In the genomic region with DNA sequence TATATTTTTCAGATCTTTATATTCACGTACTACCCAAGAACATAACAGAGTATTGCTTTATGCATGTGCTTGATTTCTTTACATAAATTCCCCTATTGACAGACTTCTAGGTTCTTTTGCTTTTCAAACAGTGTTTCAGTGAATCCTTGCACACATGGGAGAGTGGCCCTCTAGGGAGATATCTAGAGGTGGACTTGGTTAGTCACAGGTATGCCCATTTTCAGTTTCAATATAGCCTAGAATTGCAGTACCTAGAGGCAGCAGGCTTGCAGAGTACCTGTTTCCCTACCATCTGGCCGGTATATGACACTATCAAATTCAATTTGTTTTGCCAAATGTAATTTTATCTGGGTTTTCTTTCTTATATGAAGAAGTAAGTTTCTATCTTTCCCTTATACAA, we compare ENCODE assay signal across 17 cellular contexts. TPM values are rescaled to one million over a fixed set of nuclear protein-coding genes. Genes with fewer than 3 reads are reported as not detected.
DNase-seq lines count a peak whose midpoint lies in the region; ATAC-seq and TF ChIP-seq lines count a peak whose summit lies in the region.
"Had no signal": no experiment of that assay in that cellular context is flagged by ENCODE, and none has a peak within 500 bp of the region (broad histone marks: within the 10 kb centered on the region; RNA-seq: fewer than 3 reads in every experiment).

No MANE protein-coding gene starts in this region.

- H3K4me1 Mint-ChIP-seq in naive thymus-derived CD4-positive, alpha-beta T cell: peaks cover 0 to 6% (median 0%) of the 10 kb centered on the region in 7 donors

- H3K36me3 Mint-ChIP-seq in naive thymus-derived CD4-positive, alpha-beta T cell: no peaks in the 10 kb centered on the region
- H3K36me3 Mint-ChIP-seq: CD14-positive monocyte had no signal

- H3K9me3 ChIP-seq in Loucy (ENCODE audit: insufficient read depth, low read depth, low read length): no peaks in the 10 kb centered on the region
- no peaks in the 10 kb centered on the region for H3K9me3 ChIP-seq in naive thymus-derived CD4-positive, alpha-beta T cell (ENCODE audit: control insufficient read depth in 2 of 3, low read length in 3 of 3)

- H3K9ac ChIP-seq in Loucy (ENCODE audit: low read depth, low read length, poor library complexity, severe bottlenecking): no peak overlapping the region

- H3K27me3 ChIP-seq in ACC112 (ENCODE audit: insufficient read depth, low read length): no peaks in the 10 kb centered on the region
- H3K27me3 ChIP-seq in Loucy (ENCODE audit: insufficient read depth, low read length, poor library complexity, severe bottlenecking): no peaks in the 10 kb centered on the region
- H3K27me3 ChIP-seq in naive thymus-derived CD4-positive, alpha-beta T cell (ENCODE audit: control insufficient read depth in 2 of 2, insufficient read depth in 2 of 2, low read length in 2 of 2): no peaks in the 10 kb centered on the region

- no peak for DNase-seq in inferior parietal cortex (ENCODE audit: extremely low spot score)
- no peak for DNase-seq in naive thymus-derived CD4-positive, alpha-beta T cell
- DNase-seq: COR-L47, NCI-H1092 treated with DMSO at 0.1 percent for 48 hours, NCI-H1694, NCI-H2227 treated with DMSO at 0.1 percent for 48 hours, NCI-H524 treated with DMSO at 0.1 percent for 48 hours, PC-9, T-helper 1 cell had no signal

- H3K27me3 Mint-ChIP-seq in naive thymus-derived CD4-positive, alpha-beta T cell: peaks cover 0 to 16% (median 0%) of the 10 kb centered on the region in 5 donors

- no peak for TF ChIP-seq CTCF in Loucy (conservative IDR thresholded peaks at IDR 0.05; ENCODE audit: low read length)
- no peak for TF ChIP-seq CTCF in VCaP (conservative IDR thresholded peaks at IDR 0.05)

- H3K4me1 ChIP-seq in ACC112 (ENCODE audit: control insufficient read depth, insufficient read depth, low read length, unreplicated experiment): peaks cover 11% of the 10 kb centered on the region
- peaks cover 5% of the 10 kb centered on the region for H3K4me1 ChIP-seq in Loucy (ENCODE audit: insufficient read depth, low read length, poor library complexity, severe bottlenecking)
- H3K4me1 ChIP-seq in naive thymus-derived CD4-positive, alpha-beta T cell (ENCODE audit: control insufficient read depth in 2 of 2, insufficient read depth in 2 of 2, low read length in 2 of 2): no peaks in the 10 kb centered on the region

- ATAC-seq in GM18867 (IDR thresholded peaks at IDR 0.05; ENCODE audit: unreplicated experiment) (peak; percentile 39), GM21576 (IDR thresholded peaks at IDR 0.05; ENCODE audit: unreplicated experiment) (no peak), HG02981 (IDR thresholded peaks at IDR 0.05; ENCODE audit: unreplicated experiment) (no peak)
- ATAC-seq in naive thymus-derived CD4-positive, alpha-beta T cell: no peak
- ATAC-seq: HCT116 had no signal

- H3K27ac Mint-ChIP-seq in naive thymus-derived CD4-positive, alpha-beta T cell: no peak overlapping the region
- H3K27ac Mint-ChIP-seq: CD14-positive monocyte had no signal

- H3K9me2 ChIP-seq in Loucy (replicated peaks; ENCODE audit: low read depth, low read length): no peaks in the 10 kb centered on the region

- intact Hi-C loops in naive thymus-derived CD4-positive, alpha-beta T cell (cut with micrococcal nuclease): loop anchor here (5.0 kb wide), 2 partner anchors 77 to 417 kb away; no protein-coding TSS in a partner anchor

- H3K79me2 ChIP-seq in ACC112 (ENCODE audit: control insufficient read depth, insufficient read depth, low read length, unreplicated experiment) (no peaks in the 10 kb centered on the region), Loucy (ENCODE audit: insufficient read depth, low read length) (no peaks in the 10 kb centered on the region)

- H3K36me3 ChIP-seq in ACC112 (ENCODE audit: insufficient read depth, low read length): no peaks in the 10 kb centered on the region
- H3K36me3 ChIP-seq in Loucy (ENCODE audit: insufficient read depth, low read length): no peaks in the 10 kb centered on the region
- no peaks in the 10 kb centered on the region for H3K36me3 ChIP-seq in naive thymus-derived CD4-positive, alpha-beta T cell (ENCODE audit: control insufficient read depth in 2 of 3, insufficient read depth in 3 of 3, low read length in 3 of 3)

- no peaks in the 10 kb centered on the region for H3K9me3 Mint-ChIP-seq in naive thymus-derived CD4-positive, alpha-beta T cell
- H3K9me3 Mint-ChIP-seq: CD14-positive monocyte had no signal

- H2AFZ ChIP-seq in ACC112 (ENCODE audit: low read length, unreplicated experiment): peak overlapping the region; percentile 36
- 0 out of 2 replicates have a peak overlapping the region, but pooled peaks have one; percentile 7 for H2AFZ ChIP-seq in Loucy (ENCODE audit: low read length)
- H2AFZ ChIP-seq: PC-9 had no signal

- CTCF ChIA-PET in naive thymus-derived CD4-positive, alpha-beta T cell (lab: Charles Lee): no interaction called here

- H3F3A ChIP-seq in Loucy (ENCODE audit: low read depth): no peaks in the 10 kb centered on the region

- no peaks in the 10 kb centered on the region for H4K20me1 ChIP-seq in Loucy (ENCODE audit: insufficient read depth, low read length, poor library complexity, severe bottlenecking)

- H3K4me2 ChIP-seq in Loucy (ENCODE audit: low read depth, low read length, poor library complexity, severe bottlenecking): no peak overlapping the region
- H3K4me2 ChIP-seq: PC-9 had no signal

- H3K4me3 Mint-ChIP-seq in naive thymus-derived CD4-positive, alpha-beta T cell: no peak overlapping the region
- H3K4me3 Mint-ChIP-seq: CD14-positive monocyte had no signal

- H3K4me3 ChIP-seq in ACC112 (ENCODE audit: low read depth, low read length) (no peak overlapping the region), Loucy (ENCODE audit: low read length, poor library complexity, severe bottlenecking) (no peak overlapping the region)
- no peak overlapping the region for H3K4me3 ChIP-seq in naive thymus-derived CD4-positive, alpha-beta T cell (ENCODE audit: low read length)
- H3K4me3 ChIP-seq: PC-9 had no signal

- H3K27ac ChIP-seq in ACC112 (ENCODE audit: low read depth, low read length): no peak overlapping the region
- peak overlapping the region; percentile 88 for H3K27ac ChIP-seq in VCaP
- H3K27ac ChIP-seq in naive thymus-derived CD4-positive, alpha-beta T cell (ENCODE audit: low read depth, low read length): no peak overlapping the region
- H3K27ac ChIP-seq: PC-9 had no signal

- POLR2A ChIA-PET in naive thymus-derived CD4-positive, alpha-beta T cell (lab: Charles Lee): no interaction called here

RNA-seq across cellular contexts. Expression of gene EML6, which starts 36.8 kb away (rescaled TPM):
- total RNA-seq in naive thymus-derived CD4-positive, alpha-beta T cell: 1 to 10 TPM in 3 of 5 experiments, under 1 TPM in 2; 0.32 to 2.5 (median 1.5) TPM
- not detected for polyA plus RNA-seq in naive thymus-derived CD4-positive, alpha-beta T cell
- polyA plus RNA-seq: CD14-positive monocyte had no signal
